1 cellular context compared by ENCODE assay signal in the genomic region with DNA sequence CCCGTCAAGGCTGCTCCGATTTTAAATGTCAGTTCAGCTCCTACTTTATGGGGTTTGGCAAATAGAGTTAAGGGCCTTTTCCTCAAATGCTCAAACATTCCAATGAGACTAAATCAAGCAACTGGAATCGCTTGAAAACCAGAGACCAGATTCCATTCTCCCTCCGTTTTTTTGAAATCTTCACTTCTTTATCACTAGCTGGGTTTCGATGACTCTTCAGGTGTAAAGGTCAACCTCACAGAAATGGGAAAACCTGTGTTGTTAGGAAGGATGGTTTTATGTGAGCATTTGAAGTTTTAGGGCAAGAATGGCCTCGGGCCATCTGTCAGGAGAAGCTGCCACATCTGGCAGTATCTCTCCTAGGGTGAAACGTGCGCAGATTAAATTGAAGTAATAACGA.
TF ChIP-seq lines count a peak whose summit lies in the region.

No MANE protein-coding gene starts in this region.

TF ChIP-seq in H1, 55 proteins besides CTCF, POLR2A, EP300 and RAD21:
- TF ChIP-seq CEBPB (IDR thresholded peaks at IDR 0.05; ENCODE audit: low read depth, low read length) (no peak), NRF1 (IDR thresholded peaks at IDR 0.05; ENCODE audit: low read depth, low read length) (no peak), TAF7 (optimal IDR thresholded peaks at IDR 0.05; ENCODE audit: borderline replicate concordance, low read depth, low read length) (no peak), BRCA1 (IDR thresholded peaks at IDR 0.05; ENCODE audit: low read depth, low read length) (no peak), HDAC2 (IDR thresholded peaks at IDR 0.05; ENCODE audit: borderline replicate concordance in 1 of 2, low read depth in 2 of 2, low read length in 2 of 2) (no peak), JUND (IDR thresholded peaks at IDR 0.05; ENCODE audit: low read length) (no peak), HDAC6 (IDR thresholded peaks at IDR 0.05; ENCODE audit: low read depth, low read length) (no peak), SP2 (IDR thresholded peaks at IDR 0.05; ENCODE audit: low read length) (no peak), SAP30 (IDR thresholded peaks at IDR 0.05; ENCODE audit: insufficient read depth, insufficient replicate concordance, low read length) (no peak), BACH1 (IDR thresholded peaks at IDR 0.05; ENCODE audit: low read length) (no peak), KDM5A (IDR thresholded peaks at IDR 0.05; ENCODE audit: low read length) (no peak)
